Comparison of ENCODE assay signal across 9 cellular contexts in the genomic region with DNA sequence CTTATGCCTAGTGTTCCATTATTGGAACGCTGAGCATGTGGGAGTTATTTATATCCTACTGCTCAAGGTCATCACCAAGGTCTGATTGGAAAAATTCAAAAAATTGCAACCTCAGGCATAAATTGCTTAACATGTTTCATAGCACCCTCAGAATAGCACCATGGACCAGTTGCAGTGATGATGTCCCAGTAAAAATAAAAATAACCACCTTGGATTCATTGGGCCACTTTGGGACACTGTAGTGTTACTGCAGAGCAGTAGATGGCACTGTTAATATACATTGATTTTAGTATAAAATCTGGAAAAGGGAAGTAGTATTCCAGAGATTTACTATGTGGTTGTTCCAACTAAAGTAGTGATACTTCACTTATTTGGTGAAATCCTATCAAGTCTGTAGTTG. TPM values are rescaled to one million over a fixed set of nuclear protein-coding genes. Genes with fewer than 3 reads are reported as not detected.
A peak's percentile ranks its signal among the peaks of the same experiment; 100 is the strongest.
DNase-seq lines count a peak whose midpoint lies in the region; ATAC-seq and TF ChIP-seq lines count a peak whose summit lies in the region.
"Had no signal": no experiment of that assay in that cellular context is flagged by ENCODE, and none has a peak within 500 bp of the region (broad histone marks: within the 10 kb centered on the region; RNA-seq: fewer than 3 reads in every experiment).

No MANE protein-coding gene starts in this region.

- H3K27me3 ChIP-seq in PC-9 (ENCODE audit: insufficient read depth, low read depth) (no peaks in the 10 kb centered on the region), mesenchymal stem cell (ENCODE audit: control insufficient read depth in 1 of 2, insufficient read depth in 1 of 2, low read length in 2 of 2) (peaks cover 0 to 4% of the 10 kb centered on the region in 2 experiments)

- no peaks in the 10 kb centered on the region for H3K9me2 ChIP-seq in PC-9 (ENCODE audit: insufficient read depth)

- no peak overlapping the region for H2BK120ac ChIP-seq in mesenchymal stem cell (ENCODE audit: low read depth, low read length)

- H3K14ac ChIP-seq in mesenchymal stem cell (ENCODE audit: low read length in 2 of 2): no peak overlapping the region

- no peak overlapping the region for H2BK12ac ChIP-seq in mesenchymal stem cell (ENCODE audit: low read length in 2 of 2)

- no peaks in the 10 kb centered on the region for H3K79me2 ChIP-seq in PC-9 (ENCODE audit: low read depth)

- 90% methylated on average over 1 of the region's 1 CpG for WGBS in mesenchymal stem cell

- H3K4ac ChIP-seq in mesenchymal stem cell (ENCODE audit: low read depth in 1 of 2, low read length in 2 of 2): no peak overlapping the region

- peak; percentile 45; the same call in 1 of the 2 replicates for TF ChIP-seq CTCF in PC-9 (conservative IDR thresholded peaks at IDR 0.05)

- no peak overlapping the region for H3K23ac ChIP-seq in mesenchymal stem cell (ENCODE audit: low read length in 2 of 2)

- H3K79me1 ChIP-seq in mesenchymal stem cell (replicated peaks; ENCODE audit: low read length, poor library complexity, severe bottlenecking): no peaks in the 10 kb centered on the region

- BruUV-seq in PC-9 (replicated peaks; lab: Mats Ljungman, UMichigan): no TSS peak

- intact Hi-C loops in PC-9 (cut with micrococcal nuclease; ENCODE audit: unreplicated experiment): no loop called here

- H3K9me3 ChIP-seq in PC-9 (ENCODE audit: insufficient read depth, low read depth) (no peaks in the 10 kb centered on the region), mesenchymal stem cell (ENCODE audit: control insufficient read depth, low read length) (no peaks in the 10 kb centered on the region)

- H3K4me3 ChIP-seq in PC-9 (no peak overlapping the region), mesenchymal stem cell (ENCODE audit: insufficient read depth in 1 of 2, low read depth in 1 of 2, low read length in 2 of 2) (no peak overlapping the region)

- DNase-seq in AG08396 (ENCODE audit: low spot score): peak; percentile 27
- peak; percentile 21 for DNase-seq in HEK293T (ENCODE audit: extremely low spot score)
- DNase-seq in PC-9: no peak
- DNase-seq in glomerular visceral epithelial cell (ENCODE audit: extremely low spot score): peak; percentile 2
- no peak for DNase-seq in Ammon's horn (ENCODE audit: low spot score)
- no peak for DNase-seq in mesenchymal stem cell

- H4K20me1 ChIP-seq in PC-9 (ENCODE audit: insufficient read depth): no peaks in the 10 kb centered on the region

- H2AFZ ChIP-seq in PC-9 (no peak overlapping the region), mesenchymal stem cell (ENCODE audit: low read depth, low read length) (no peak overlapping the region)

- no peak overlapping the region for H4K8ac ChIP-seq in mesenchymal stem cell (ENCODE audit: low read length)

- H2AK5ac ChIP-seq in mesenchymal stem cell (ENCODE audit: low read length, severe bottlenecking): no peak overlapping the region

- no peak overlapping the region for H4K91ac ChIP-seq in mesenchymal stem cell (ENCODE audit: low read length)

- H3K36me3 ChIP-seq in PC-9 (ENCODE audit: low read depth): no peaks in the 10 kb centered on the region
- H3K36me3 ChIP-seq in mesenchymal stem cell (ENCODE audit: control insufficient read depth in 1 of 2, insufficient read depth in 2 of 2, low read depth in 1 of 2, low read length in 2 of 2): no peaks in the 10 kb centered on the region

- H3F3A ChIP-seq in PC-9 (ENCODE audit: insufficient read depth, low read depth): no peaks in the 10 kb centered on the region

- POLR2A ChIA-PET in HEK293T (lab: Yijun Ruan, JAX) (no interaction called here), PC-9 (lab: Charles Lee; ENCODE audit: unreplicated experiment) (no interaction called here)

- H3K9ac ChIP-seq in mesenchymal stem cell (ENCODE audit: low read length): no peak overlapping the region

- H3K4me2 ChIP-seq in PC-9 (no peak overlapping the region), mesenchymal stem cell (ENCODE audit: low read length, poor library complexity, severe bottlenecking) (no peak overlapping the region)

- no peak for ATAC-seq in GM21786 (IDR thresholded peaks at IDR 0.05; ENCODE audit: unreplicated experiment)
- no peak for ATAC-seq in GM19467 (IDR thresholded peaks at IDR 0.05; ENCODE audit: unreplicated experiment)

- no peak overlapping the region for H2BK15ac ChIP-seq in mesenchymal stem cell (ENCODE audit: low read depth, poor library complexity, severe bottlenecking)

- H2BK5ac ChIP-seq in mesenchymal stem cell (ENCODE audit: low read depth, low read length, poor library complexity, severe bottlenecking): no peak overlapping the region

- H3K27ac ChIP-seq in PC-9 (no peak overlapping the region), mesenchymal stem cell (ENCODE audit: low read length, poor library complexity, severe bottlenecking) (no peak overlapping the region)

- no peak overlapping the region for H3K18ac ChIP-seq in mesenchymal stem cell (ENCODE audit: low read depth in 1 of 2, low read length in 2 of 2)

- no peaks in the 10 kb centered on the region for H3K4me1 ChIP-seq in PC-9 (replicated peaks; ENCODE audit: insufficient read depth)
- no peaks in the 10 kb centered on the region for H3K4me1 ChIP-seq in mesenchymal stem cell (ENCODE audit: control insufficient read depth, insufficient read depth, low read depth, low read length)

- CTCF ChIA-PET in HEK293T (lab: Yijun Ruan, JAX) (interaction anchor here (1.0 kb wide), 1 partner anchor 397 kb away, joined by 3 read pairs; no protein-coding TSS in a partner anchor), PC-9 (lab: Charles Lee) (no interaction called here)

TF ChIP-seq in HEK293T, 16 proteins besides CTCF, POLR2A, EP300 and RAD21:
- no peak for TF ChIP-seq CTBP1 (IDR thresholded peaks at IDR 0.05; ENCODE audit: borderline replicate concordance)
- TF ChIP-seq HDGF (IDR thresholded peaks at IDR 0.05; ENCODE audit: borderline replicate concordance): no peak
- no peak for TF ChIP-seq FOXK2 (IDR thresholded peaks at IDR 0.05)
- TF ChIP-seq BHLHE40 (IDR thresholded peaks at IDR 0.05; ENCODE audit: borderline replicate concordance): no peak
- no peak for TF ChIP-seq ARNT (IDR thresholded peaks at IDR 0.05)
- no peak for TF ChIP-seq SUZ12 (IDR thresholded peaks at IDR 0.05)
- no peak for TF ChIP-seq FOXM1 (IDR thresholded peaks at IDR 0.05; ENCODE audit: borderline replicate concordance)

RNA-seq across cellular contexts. Expression of a gene that starts 31.0 kb away (rescaled TPM):
- not detected in 2 replicates for total RNA-seq in PC-9 (2021)
- not detected for polyA plus RNA-seq in mesenchymal stem cell (2013, experiment 1 of 2)
- not detected for polyA plus RNA-seq in mesenchymal stem cell (2013, experiment 2 of 2)
- polyA plus RNA-seq: IgD-negative memory B cell had no signal

Comparison
In these comparisons a context has a peak if more than half of its experiments do, and no peak if none do; other contexts are left out.
1. DNase-seq: peak in AG08396 (single experiment), HEK293T (single experiment) and glomerular visceral epithelial cell (single experiment); none in PC-9 (0 of 2), Ammon's horn (single experiment) and mesenchymal stem cell (single experiment).